Comparison of ENCODE assay signal across 11 cellular contexts in the genomic region with DNA sequence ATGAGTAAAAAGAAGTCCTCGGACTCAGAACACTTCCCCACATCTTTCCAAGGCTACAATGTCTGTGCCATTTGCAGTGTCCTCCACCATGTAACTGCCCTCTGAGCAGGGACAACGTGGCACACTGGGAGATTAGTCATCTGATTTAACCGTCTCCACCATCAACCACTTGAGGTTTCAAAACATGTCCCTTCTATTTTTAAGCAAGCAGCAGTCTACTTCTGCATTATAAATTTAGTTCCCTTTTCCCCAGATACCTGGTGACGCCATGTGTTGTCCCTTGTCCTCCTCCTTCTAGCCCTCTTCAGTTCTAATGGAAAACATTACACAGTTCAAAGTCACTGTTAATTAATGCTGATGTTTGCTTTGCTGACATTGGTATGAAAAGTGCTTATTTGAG. TPM values are rescaled to one million over a fixed set of nuclear protein-coding genes. Genes with fewer than 3 reads are reported as not detected.
DNase-seq lines count a peak whose midpoint lies in the region; ATAC-seq lines count a peak whose summit lies in the region.
"Had no signal": no experiment of that assay in that cellular context is flagged by ENCODE, and none has a peak within 500 bp of the region (broad histone marks: within the 10 kb centered on the region; RNA-seq: fewer than 3 reads in every experiment).

No MANE protein-coding gene starts in this region.

- ATAC-seq in GM18907 (IDR thresholded peaks at IDR 0.05; ENCODE audit: unreplicated experiment) (peak; percentile 77), HG02759 (IDR thresholded peaks at IDR 0.05; ENCODE audit: unreplicated experiment) (peak; percentile 66)
- ATAC-seq in activated naive CD4-positive, alpha-beta T cell treated with anti-CD3 and anti-CD28 coated beads, Interleukin-2, amount 50 U/mL, for 72 hours: no peak

- H3K9me3 Mint-ChIP-seq in activated naive CD4-positive, alpha-beta T cell treated with anti-CD3 and anti-CD28 coated beads, Interleukin-2, amount 50 U/mL, for 72 hours: peaks cover 0 to 5% of the 10 kb centered on the region in 2 donors
- H3K9me3 Mint-ChIP-seq: stimulated activated naive CD8-positive, alpha-beta T cell treated with anti-CD3 and anti-CD28 coated beads, Interleukin-15, Interleukin-2, amounts not matched to agents 100 ng/mL and 50 ng/mL, for 24 hours had no signal

- DNase-seq in NCI-H1105 (lab: John Stamatoyannopoulos, UW): peak; percentile 10
- peak; percentile 48 for DNase-seq in pons (ENCODE audit: low spot score)
- no peak for DNase-seq in NCI-H82 treated with DMSO at 0.1 percent for 48 hours (lab: John Stamatoyannopoulos, UW; ENCODE audit: unreplicated experiment)
- no peak for DNase-seq in ecto neural progenitor cell (ENCODE audit: low spot score)
- no peak for DNase-seq in activated naive CD4-positive, alpha-beta T cell treated with anti-CD3 and anti-CD28 coated beads, Interleukin-2, amount 50 U/mL, for 72 hours (ENCODE audit: low spot score in 2 of 2)
- DNase-seq: anterior cingulate cortex, mammary epithelial cell had no signal

- H3K27ac Mint-ChIP-seq in activated naive CD4-positive, alpha-beta T cell treated with anti-CD3 and anti-CD28 coated beads, Interleukin-2, amount 50 U/mL, for 72 hours: no peak overlapping the region
- H3K27ac Mint-ChIP-seq: stimulated activated naive CD8-positive, alpha-beta T cell treated with anti-CD3 and anti-CD28 coated beads, Interleukin-15, Interleukin-2, amounts not matched to agents 100 ng/mL and 50 ng/mL, for 24 hours had no signal

- H3K36me3 Mint-ChIP-seq in activated naive CD4-positive, alpha-beta T cell treated with anti-CD3 and anti-CD28 coated beads, Interleukin-2, amount 50 U/mL, for 72 hours: no peaks in the 10 kb centered on the region

RNA-seq across cellular contexts. Expression of a gene that starts 52.9 kb away (rescaled TPM):
- total RNA-seq in activated naive CD4-positive, alpha-beta T cell treated with anti-CD3 and anti-CD28 coated beads, Interleukin-2, amount 50 U/mL, for 72 hours: not detected
- total RNA-seq: fibroblast of lung had no signal

Comparison
In these comparisons a context has a peak if more than half of its experiments do, and no peak if none do; other contexts are left out.
1. ATAC-seq: peak in GM18907 (single experiment) and HG02759 (single experiment); none in activated naive CD4-positive, alpha-beta T cell treated with anti-CD3 and anti-CD28 coated beads, Interleukin-2, amount 50 U/mL, for 72 hours (0 of 2).
2. DNase-seq: peak in NCI-H1105 (single experiment) and pons (single experiment); none in NCI-H82 treated with DMSO at 0.1 percent for 48 hours (single experiment), ecto neural progenitor cell (single experiment) and activated naive CD4-positive, alpha-beta T cell treated with anti-CD3 and anti-CD28 coated beads, Interleukin-2, amount 50 U/mL, for 72 hours (0 of 2).